Comparison of ENCODE assay signal across 10 cellular contexts in the genomic region with DNA sequence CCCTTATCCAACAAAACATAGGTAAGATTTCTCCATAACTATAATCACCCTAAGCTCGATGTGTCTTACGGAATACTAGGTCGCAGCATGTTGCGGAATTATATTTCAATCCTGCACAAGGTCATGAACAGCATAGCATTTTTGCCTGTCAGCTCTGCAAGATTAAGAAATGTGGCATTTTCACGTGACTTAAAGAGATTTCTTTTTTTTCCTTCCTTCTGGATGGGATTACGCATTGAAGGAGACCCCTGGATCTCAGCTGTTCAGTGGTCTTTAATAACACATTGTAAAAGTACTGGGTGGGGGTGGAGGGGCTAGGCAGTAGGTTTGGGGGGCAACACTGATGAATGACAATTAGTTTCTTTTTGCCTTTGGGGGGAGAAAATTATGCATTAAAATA.
DNase-seq lines count a peak whose midpoint lies in the region; ATAC-seq and TF ChIP-seq lines count a peak whose summit lies in the region.
"Had no signal": no experiment of that assay in that cellular context is flagged by ENCODE, and none has a peak within 500 bp of the region (broad histone marks: within the 10 kb centered on the region; RNA-seq: fewer than 3 reads in every experiment).

No MANE protein-coding gene starts in this region.

- no peak for DNase-seq in activated T-cell treated with anti-CD3 and anti-CD28 coated beads, Interleukin-2, amount 50 U/mL, for 72 hours
- DNase-seq in activated T-cell treated with anti-CD3 and anti-CD28 coated beads, Interleukin-2, amount 50 U/mL, for 1 hour = no peak
- no peak for DNase-seq in adipocyte (ENCODE audit: low read depth)
- no peak for DNase-seq in left lung
- no peak for DNase-seq in upper lobe of left lung
- DNase-seq in NCI-H1436 treated with DMSO at 0.1 percent for 48 hours (lab: John Stamatoyannopoulos, UW) = no peak
- DNase-seq in NCI-H226 = no peak
- DNase-seq in hippocampal formation (lab: John Stamatoyannopoulos, UW) = no peak
- DNase-seq: NCI-H69 had no signal

- TF ChIP-seq CTCF in left lung (IDR thresholded peaks at IDR 0.05) (no peak), upper lobe of left lung (IDR thresholded peaks at IDR 0.05) (no peak)

- H3K27me3 Mint-ChIP-seq in activated T-cell treated with anti-CD3 and anti-CD28 coated beads, Interleukin-2, amount 50 U/mL, for 72 hours (ENCODE audit: low read depth) = no peaks in the 10 kb centered on the region

- H3K9me3 Mint-ChIP-seq in activated T-cell treated with anti-CD3 and anti-CD28 coated beads, Interleukin-2, amount 50 U/mL, for 72 hours = peaks cover 0 to 4% of the 10 kb centered on the region in 2 donors

- H3K27me3 ChIP-seq in adipocyte (replicated peaks; ENCODE audit: control insufficient read depth, insufficient read depth, low read length) (no peaks in the 10 kb centered on the region), left lung (no peaks in the 10 kb centered on the region), upper lobe of left lung (no peaks in the 10 kb centered on the region)

- H3K9me3 ChIP-seq in adipocyte (ENCODE audit: control insufficient read depth, low read length) (no peaks in the 10 kb centered on the region), left lung (no peaks in the 10 kb centered on the region), upper lobe of left lung (no peaks in the 10 kb centered on the region)

- peak overlapping the region; percentile 79 for H3K9ac ChIP-seq in adipocyte (ENCODE audit: low read length)

- H3K36me3 Mint-ChIP-seq in activated T-cell treated with anti-CD3 and anti-CD28 coated beads, Interleukin-2, amount 50 U/mL, for 72 hours (ENCODE audit: insufficient read depth in 2 of 2) = peaks cover 0 to 3% of the 10 kb centered on the region in 2 donors

- H3K4me3 Mint-ChIP-seq in activated T-cell treated with anti-CD3 and anti-CD28 coated beads, Interleukin-2, amount 50 U/mL, for 72 hours = peak overlapping the region; percentile 67 to 68

- H3K27ac Mint-ChIP-seq in activated T-cell treated with anti-CD3 and anti-CD28 coated beads, Interleukin-2, amount 50 U/mL, for 72 hours = peak overlapping the region; percentile 72
- H3K27ac Mint-ChIP-seq: B cell had no signal

- WGBS in upper lobe of left lung, 2 donors = 71 to 86% methylated on average over 6 of the region's 6 CpGs

- no peak for ATAC-seq in activated T-cell treated with anti-CD3 and anti-CD28 coated beads, Interleukin-2, amount 50 U/mL, for 72 hours (replicated peaks in 1 of 2)
- ATAC-seq in left lung (no peak), upper lobe of left lung (ENCODE audit: low FRiP score in 2 of 2) (peak in 1 of 2 donors; percentile 38)

- H3K4me1 ChIP-seq in adipocyte (ENCODE audit: control insufficient read depth, insufficient read depth, low read length) (peaks cover 56% of the 10 kb centered on the region), left lung (peaks cover 17 to 57% of the 10 kb centered on the region in 2 donors), upper lobe of left lung (peaks cover 36 to 48% (median 45%) of the 10 kb centered on the region in 4 donors)

- peaks cover 55% of the 10 kb centered on the region for H3K4me1 Mint-ChIP-seq in activated T-cell treated with anti-CD3 and anti-CD28 coated beads, Interleukin-2, amount 50 U/mL, for 72 hours (ENCODE audit: low read depth)

- intact Hi-C loops in left lung (cut with DNase I) = no loop called here

- H3K27ac ChIP-seq in left lung (peak overlapping the region; percentile 83 to 90), upper lobe of left lung (peak overlapping the region; percentile 52 to 80 (median 63))

- no peak for TF ChIP-seq POLR2A in upper lobe of left lung (IDR thresholded peaks at IDR 0.05)

- no peak for TF ChIP-seq EP300 in upper lobe of left lung (IDR thresholded peaks at IDR 0.05)

- no peaks in the 10 kb centered on the region for H3K36me3 ChIP-seq in adipocyte (ENCODE audit: control insufficient read depth, insufficient read depth, low read length, severe bottlenecking)
- no peaks in the 10 kb centered on the region for H3K36me3 ChIP-seq in left lung
- H3K36me3 ChIP-seq in upper lobe of left lung = no peaks in the 10 kb centered on the region

- H3K4me3 ChIP-seq in adipocyte (ENCODE audit: low read length) (peak overlapping the region; percentile 75), left lung (no peak overlapping the region), upper lobe of left lung (no peak overlapping the region)
